In genomic region chr1:56535949-56536348, GRCh38 we compare ENCODE assay signal across 1 cellular context.
A peak's percentile ranks its signal among the peaks of the same experiment; 100 is the strongest.
TF ChIP-seq lines count a peak whose summit lies in the region.

No MANE protein-coding gene starts in this region.

TF ChIP-seq in HepG2, 621 proteins besides CTCF, POLR2A, EP300 and RAD21 (continued from another document and continues in another):
- no peak for TF ChIP-seq ZNF512 (CRISPR knock-in tag; IDR thresholded peaks at IDR 0.05)
- no peak for TF ChIP-seq NFE2L1 (CRISPR knock-in tag; IDR thresholded peaks at IDR 0.05; ENCODE audit: borderline replicate concordance)
- 0 out of 2 replicates have a peak, but pooled peaks have one; percentile 33 for TF ChIP-seq ERF (CRISPR knock-in tag; IDR thresholded peaks at IDR 0.05)
- no peak for TF ChIP-seq ZSCAN20 (CRISPR knock-in tag; IDR thresholded peaks at IDR 0.05; ENCODE audit: borderline replicate concordance)
- TF ChIP-seq ZMYM4 (CRISPR knock-in tag; IDR thresholded peaks at IDR 0.05) = 0 out of 2 replicates have a peak, but pooled peaks have one; percentile 44
- TF ChIP-seq POGZ (CRISPR knock-in tag; IDR thresholded peaks at IDR 0.05) = no peak
- TF ChIP-seq ISL2 (CRISPR knock-in tag; IDR thresholded peaks at IDR 0.05) = peak; percentile 96
- TF ChIP-seq ZNF614 (CRISPR knock-in tag; IDR thresholded peaks at IDR 0.05; ENCODE audit: borderline replicate concordance) = no peak
- TF ChIP-seq, protein P1, sequence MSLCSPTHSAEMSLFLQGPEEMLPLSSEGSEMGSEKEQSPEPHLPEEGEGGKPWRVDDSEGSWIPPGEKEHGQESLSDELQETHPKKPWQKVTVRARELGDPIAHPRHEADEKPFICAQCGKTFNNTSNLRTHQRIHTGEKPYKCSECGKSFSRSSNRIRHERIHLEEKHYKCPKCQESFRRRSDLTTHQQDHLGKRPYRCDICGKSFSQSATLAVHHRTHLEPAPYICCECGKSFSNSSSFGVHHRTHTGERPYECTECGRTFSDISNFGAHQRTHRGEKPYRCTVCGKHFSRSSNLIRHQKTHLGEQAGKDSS (CRISPR knock-in tag; IDR thresholded peaks at IDR 0.05; ENCODE audit: borderline replicate concordance, low read depth) = no peak
- no peak for TF ChIP-seq NPAS2 (CRISPR knock-in tag; IDR thresholded peaks at IDR 0.05; ENCODE audit: borderline replicate concordance)
- TF ChIP-seq, protein P2, sequence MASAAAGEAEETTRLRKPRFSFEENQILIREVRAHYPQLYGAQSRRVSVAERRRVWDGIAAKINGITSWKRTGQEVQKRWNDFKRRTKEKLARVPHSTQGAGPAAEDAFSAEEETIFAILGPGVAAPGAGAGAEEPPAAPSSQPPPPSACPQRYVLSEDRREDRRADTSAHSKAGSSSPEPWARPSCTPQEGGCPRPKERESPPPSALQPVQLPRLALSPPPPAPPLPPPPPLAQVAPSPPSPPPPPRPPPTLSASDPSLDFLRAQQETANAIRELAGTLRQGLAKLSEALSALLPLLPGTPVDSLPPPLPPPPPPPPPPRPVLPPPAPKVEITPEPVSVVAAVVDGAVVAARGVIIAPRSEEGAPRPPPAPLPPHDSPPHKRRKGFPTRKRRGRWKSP (CRISPR knock-in tag; IDR thresholded peaks at IDR 0.05) = no peak
- TF ChIP-seq MYNN (CRISPR knock-in tag; IDR thresholded peaks at IDR 0.05; ENCODE audit: low read depth) = no peak
- peak; percentile 74 for TF ChIP-seq TGIF2 (CRISPR knock-in tag; IDR thresholded peaks at IDR 0.05)
- no peak for TF ChIP-seq YEATS2 (CRISPR knock-in tag; IDR thresholded peaks at IDR 0.05; ENCODE audit: borderline replicate concordance)
- peak; percentile 56; the same call in 1 of the 2 replicates for TF ChIP-seq THRA (CRISPR knock-in tag; IDR thresholded peaks at IDR 0.05; ENCODE audit: borderline replicate concordance)
- no peak for TF ChIP-seq SAFB2 (CRISPR knock-in tag; IDR thresholded peaks at IDR 0.05; ENCODE audit: borderline replicate concordance, low read depth)
- no peak for TF ChIP-seq ZFAT (CRISPR knock-in tag; conservative IDR thresholded peaks at IDR 0.05)
- no peak for TF ChIP-seq RARG (CRISPR knock-in tag; IDR thresholded peaks at IDR 0.05; ENCODE audit: low read depth)
- TF ChIP-seq AHR (CRISPR knock-in tag; IDR thresholded peaks at IDR 0.05) = no peak
- no peak for TF ChIP-seq ZNF275 (CRISPR knock-in tag; IDR thresholded peaks at IDR 0.05; ENCODE audit: borderline replicate concordance)
- no peak for TF ChIP-seq ZNF234 (CRISPR knock-in tag; conservative IDR thresholded peaks at IDR 0.05)
- TF ChIP-seq ADNP (CRISPR knock-in tag; IDR thresholded peaks at IDR 0.05) = no peak
- no peak for TF ChIP-seq ZNF564 (CRISPR knock-in tag; IDR thresholded peaks at IDR 0.05)
- no peak for TF ChIP-seq RELA (CRISPR knock-in tag; IDR thresholded peaks at IDR 0.05)
- TF ChIP-seq ZNF343 (CRISPR knock-in tag; IDR thresholded peaks at IDR 0.05) = no peak
- no peak for TF ChIP-seq ZNF577 (CRISPR knock-in tag; IDR thresholded peaks at IDR 0.05; ENCODE audit: borderline replicate concordance, low read depth)
- TF ChIP-seq NAIF1 (CRISPR knock-in tag; IDR thresholded peaks at IDR 0.05; ENCODE audit: borderline replicate concordance) = no peak
- TF ChIP-seq, protein P3, sequence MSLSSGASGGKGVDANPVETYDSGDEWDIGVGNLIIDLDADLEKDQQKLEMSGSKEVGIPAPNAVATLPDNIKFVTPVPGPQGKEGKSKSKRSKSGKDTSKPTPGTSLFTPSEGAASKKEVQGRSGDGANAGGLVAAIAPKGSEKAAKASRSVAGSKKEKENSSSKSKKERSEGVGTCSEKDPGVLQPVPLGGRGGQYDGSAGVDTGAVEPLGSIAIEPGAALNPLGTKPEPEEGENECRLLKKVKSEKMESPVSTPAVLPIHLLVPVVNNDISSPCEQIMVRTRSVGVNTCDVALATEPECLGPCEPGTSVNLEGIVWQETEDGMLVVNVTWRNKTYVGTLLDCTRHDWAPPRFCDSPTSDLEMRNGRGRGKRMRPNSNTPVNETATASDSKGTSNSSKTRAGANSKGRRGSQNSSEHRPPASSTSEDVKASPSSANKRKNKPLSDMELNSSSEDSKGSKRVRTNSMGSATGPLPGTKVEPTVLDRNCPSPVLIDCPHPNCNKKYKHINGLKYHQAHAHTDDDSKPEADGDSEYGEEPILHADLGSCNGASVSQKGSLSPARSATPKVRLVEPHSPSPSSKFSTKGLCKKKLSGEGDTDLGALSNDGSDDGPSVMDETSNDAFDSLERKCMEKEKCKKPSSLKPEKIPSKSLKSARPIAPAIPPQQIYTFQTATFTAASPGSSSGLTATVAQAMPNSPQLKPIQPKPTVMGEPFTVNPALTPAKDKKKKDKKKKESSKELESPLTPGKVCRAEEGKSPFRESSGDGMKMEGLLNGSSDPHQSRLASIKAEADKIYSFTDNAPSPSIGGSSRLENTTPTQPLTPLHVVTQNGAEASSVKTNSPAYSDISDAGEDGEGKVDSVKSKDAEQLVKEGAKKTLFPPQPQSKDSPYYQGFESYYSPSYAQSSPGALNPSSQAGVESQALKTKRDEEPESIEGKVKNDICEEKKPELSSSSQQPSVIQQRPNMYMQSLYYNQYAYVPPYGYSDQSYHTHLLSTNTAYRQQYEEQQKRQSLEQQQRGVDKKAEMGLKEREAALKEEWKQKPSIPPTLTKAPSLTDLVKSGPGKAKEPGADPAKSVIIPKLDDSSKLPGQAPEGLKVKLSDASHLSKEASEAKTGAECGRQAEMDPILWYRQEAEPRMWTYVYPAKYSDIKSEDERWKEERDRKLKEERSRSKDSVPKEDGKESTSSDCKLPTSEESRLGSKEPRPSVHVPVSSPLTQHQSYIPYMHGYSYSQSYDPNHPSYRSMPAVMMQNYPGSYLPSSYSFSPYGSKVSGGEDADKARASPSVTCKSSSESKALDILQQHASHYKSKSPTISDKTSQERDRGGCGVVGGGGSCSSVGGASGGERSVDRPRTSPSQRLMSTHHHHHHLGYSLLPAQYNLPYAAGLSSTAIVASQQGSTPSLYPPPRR (CRISPR knock-in tag; IDR thresholded peaks at IDR 0.05; ENCODE audit: borderline replicate concordance) = peak; percentile 94
- no peak for TF ChIP-seq ARNT2 (CRISPR knock-in tag; IDR thresholded peaks at IDR 0.05; ENCODE audit: low read depth)
- TF ChIP-seq SRSF4 (IDR thresholded peaks at IDR 0.05; ENCODE audit: low read depth, low read length, poor library complexity, severe bottlenecking) = no peak
- no peak for TF ChIP-seq ZBTB46 (CRISPR knock-in tag; IDR thresholded peaks at IDR 0.05; ENCODE audit: borderline replicate concordance)
- TF ChIP-seq GATA4 (IDR thresholded peaks at IDR 0.05; ENCODE audit: borderline replicate concordance, low read depth) = peak; percentile 80; the same call in 1 of the 2 replicates
- no peak for TF ChIP-seq ZNF878 (CRISPR knock-in tag; IDR thresholded peaks at IDR 0.05)
- no peak for TF ChIP-seq ZFP36L1 (CRISPR knock-in tag; IDR thresholded peaks at IDR 0.05)
- TF ChIP-seq, protein P4, sequence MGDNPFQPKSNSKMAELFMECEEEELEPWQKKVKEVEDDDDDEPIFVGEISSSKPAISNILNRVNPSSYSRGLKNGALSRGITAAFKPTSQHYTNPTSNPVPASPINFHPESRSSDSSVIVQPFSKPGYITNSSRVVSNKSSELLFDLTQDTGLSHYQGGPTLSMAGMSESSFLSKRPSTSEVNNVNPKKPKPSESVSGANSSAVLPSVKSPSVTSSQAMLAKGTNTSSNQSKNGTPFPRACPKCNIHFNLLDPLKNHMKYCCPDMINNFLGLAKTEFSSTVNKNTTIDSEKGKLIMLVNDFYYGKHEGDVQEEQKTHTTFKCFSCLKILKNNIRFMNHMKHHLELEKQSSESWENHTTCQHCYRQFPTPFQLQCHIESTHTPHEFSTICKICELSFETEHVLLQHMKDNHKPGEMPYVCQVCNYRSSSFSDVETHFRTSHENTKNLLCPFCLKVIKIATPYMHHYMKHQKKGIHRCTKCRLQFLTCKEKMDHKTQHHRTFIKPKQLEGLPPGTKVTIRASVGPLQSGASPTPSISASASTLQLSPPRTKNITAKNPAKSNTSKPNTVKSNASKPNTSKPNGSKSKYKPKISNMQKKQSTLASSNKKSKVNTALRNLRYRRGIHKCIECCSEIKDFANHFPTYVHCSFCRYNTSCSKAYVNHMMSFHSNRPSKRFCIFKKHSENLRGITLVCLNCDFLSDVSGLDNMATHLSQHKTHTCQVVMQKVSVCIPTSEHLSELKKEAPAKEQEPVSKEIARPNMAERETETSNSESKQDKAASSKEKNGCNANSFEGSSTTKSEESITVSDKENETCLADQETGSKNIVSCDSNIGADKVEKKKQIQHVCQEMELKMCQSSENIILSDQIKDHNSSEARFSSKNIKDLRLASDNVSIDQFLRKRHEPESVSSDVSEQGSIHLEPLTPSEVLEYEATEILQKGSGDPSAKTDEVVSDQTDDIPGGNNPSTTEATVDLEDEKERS (CRISPR knock-in tag; IDR thresholded peaks at IDR 0.05) = no peak
- no peak for TF ChIP-seq KMT2A (CRISPR knock-in tag; IDR thresholded peaks at IDR 0.05)
- no peak for TF ChIP-seq ZNF83 (CRISPR knock-in tag; IDR thresholded peaks at IDR 0.05; ENCODE audit: borderline replicate concordance)
- 0 out of 2 replicates have a peak, but pooled peaks have one; percentile 51 for TF ChIP-seq REPIN1 (CRISPR knock-in tag; IDR thresholded peaks at IDR 0.05; ENCODE audit: borderline replicate concordance, low read depth)
- no peak for TF ChIP-seq ZNF513 (CRISPR knock-in tag; conservative IDR thresholded peaks at IDR 0.05)
- 0 out of 2 replicates have a peak, but pooled peaks have one; percentile 64 for TF ChIP-seq CBFB (CRISPR knock-in tag; IDR thresholded peaks at IDR 0.05)
- TF ChIP-seq ZNF672 (CRISPR knock-in tag; IDR thresholded peaks at IDR 0.05) = no peak
- TF ChIP-seq NFYC (CRISPR knock-in tag; IDR thresholded peaks at IDR 0.05) = no peak
- no peak for TF ChIP-seq ATM (IDR thresholded peaks at IDR 0.05; ENCODE audit: borderline replicate concordance)
- no peak for TF ChIP-seq THYN1 (CRISPR knock-in tag; IDR thresholded peaks at IDR 0.05; ENCODE audit: borderline replicate concordance, low read depth)
- TF ChIP-seq ZNF326 (CRISPR knock-in tag; IDR thresholded peaks at IDR 0.05; ENCODE audit: borderline replicate concordance) = no peak
- no peak for TF ChIP-seq ZNF276 (CRISPR knock-in tag; IDR thresholded peaks at IDR 0.05; ENCODE audit: low read depth)
